1 cellular context compared by ENCODE assay signal in genomic region chr6:157244175-157244574, GRCh38.
TF ChIP-seq lines count a peak whose summit lies in the region.

No MANE protein-coding gene starts in this region.

TF ChIP-seq in GM23338, 12 proteins besides CTCF, POLR2A, EP300 and RAD21 (continued from another document):
- TF ChIP-seq CREB1 (CRISPR knock-in tag; IDR thresholded peaks at IDR 0.05; ENCODE audit: low read depth): no peak
